In genomic region chr22:41094036-41094435, GRCh38 we compare ENCODE assay signal across 1 cellular context.
TF ChIP-seq lines count a peak whose summit lies in the region.

No MANE protein-coding gene starts in this region.

TF ChIP-seq in K562, 482 proteins besides CTCF, POLR2A, EP300 and RAD21 (continued from another document):
- 0 out of 2 replicates have a peak, but pooled peaks have one; percentile 25 for TF ChIP-seq SP1 (CRISPR knock-in tag; IDR thresholded peaks at IDR 0.05)
